10 cellular contexts compared by ENCODE assay signal in genomic region chr11:440065-441042, GRCh38. TPM values are rescaled to one million over a fixed set of nuclear protein-coding genes. Genes with fewer than 3 reads are reported as not detected.
DNase-seq lines count a peak whose midpoint lies in the region; ATAC-seq and TF ChIP-seq lines count a peak whose summit lies in the region.
"Had no signal": no experiment of that assay in that cellular context is flagged by ENCODE, and none has a peak within 500 bp of the region (broad histone marks: within the 10 kb centered on the region; RNA-seq: fewer than 3 reads in every experiment).

No MANE protein-coding gene starts in this region.

- peak; percentile 23; the same call in 1 of the 2 replicates for TF ChIP-seq CTCF in AG04450 (IDR thresholded peaks at IDR 0.05; ENCODE audit: low read depth, low read length)
- peak; percentile 40 for TF ChIP-seq CTCF in GM12864 (IDR thresholded peaks at IDR 0.05; ENCODE audit: low read depth, low read length, missing control alignments)
- TF ChIP-seq CTCF in WERI-Rb-1 (IDR thresholded peaks at IDR 0.05; ENCODE audit: low read depth, low read length), result peak; percentile 29; the same call in 1 of the 2 replicates
- no peak for TF ChIP-seq CTCF in nephron progenitor cell (IDR thresholded peaks at IDR 0.05)

- peaks cover 10% of the 10 kb centered on the region for H3K9me3 Mint-ChIP-seq in nephron progenitor cell

- peaks cover 22% of the 10 kb centered on the region for H3K4me1 Mint-ChIP-seq in nephron progenitor cell

- POLR2A ChIA-PET in AG04450 (lab: Yijun Ruan, JAX), result interaction anchor here (1.3 kb wide), 1 partner anchor 8 kb away, joined by 4 read pairs; no protein-coding TSS in a partner anchor

- H3K36me3 ChIP-seq in WERI-Rb-1, result no peaks in the 10 kb centered on the region

- H3K36me3 Mint-ChIP-seq in nephron progenitor cell (ENCODE audit: low read depth), result no peaks in the 10 kb centered on the region

- H3K27ac ChIP-seq in AG04450 (ENCODE audit: low read depth, low read length), result no peak overlapping the region
- no peak overlapping the region for H3K27ac ChIP-seq in WERI-Rb-1

- no peak overlapping the region for H3K4me3 ChIP-seq in AG04450 (ENCODE audit: low read depth, low read length)
- peak overlapping the region; percentile 68 for H3K4me3 ChIP-seq in GM12864 (ENCODE audit: low read depth, low read length)
- no peak overlapping the region for H3K4me3 ChIP-seq in WERI-Rb-1 (ENCODE audit: low read depth, low read length)

- intact Hi-C loops in left ventricle myocardium superior (cut with micrococcal nuclease), result no loop called here

- no peak for DNase-seq in AG04450 (ENCODE audit: low read depth, low spot score)
- DNase-seq in GM12864 (ENCODE audit: low read depth), result no peak
- no peak for DNase-seq in WERI-Rb-1
- peak; percentile 45 for DNase-seq in left ventricle myocardium superior
- DNase-seq in nephron progenitor cell, result no peak
- DNase-seq in SK-N-DZ (ENCODE audit: low spot score), result no peak
- no peak for DNase-seq in COLO829 (ENCODE audit: low spot score)
- DNase-seq: activated CD4-positive, CD25-positive, alpha-beta regulatory T cell treated with anti-CD3 and anti-CD28 coated beads, Interleukin-2, amount 50 U/mL, for 72 hours; NCI-H2029 had no signal

- CTCF ChIA-PET in AG04450 (lab: Charles Lee), result interaction anchor here (1.1 to 2.4 kb wide), 2 partner anchors 8 to 68 kb away, joined by 3 to 10 read pairs; no protein-coding TSS in a partner anchor

- H3K27me3 ChIP-seq in AG04450 (ENCODE audit: control insufficient read depth, insufficient read depth, low read length) (peaks cover 23% of the 10 kb centered on the region), WERI-Rb-1 (ENCODE audit: insufficient read depth, low read depth, severe bottlenecking) (no peaks in the 10 kb centered on the region)

- H3K4me3 Mint-ChIP-seq in nephron progenitor cell, result no peak overlapping the region

- H3K9me3 ChIP-seq in AG04450 (ENCODE audit: control insufficient read depth, insufficient read depth, low read length) (peaks cover 8% of the 10 kb centered on the region), WERI-Rb-1 (ENCODE audit: severe bottlenecking) (no peaks in the 10 kb centered on the region)

- H3K27me3 Mint-ChIP-seq in nephron progenitor cell (ENCODE audit: low read depth, poor library complexity), result peaks cover 3% of the 10 kb centered on the region

- peak; percentile 35 for ATAC-seq in left ventricle myocardium superior
- ATAC-seq in GM21825 (IDR thresholded peaks at IDR 0.05; ENCODE audit: unreplicated experiment), result no peak

- no peak overlapping the region for H3K27ac Mint-ChIP-seq in nephron progenitor cell

RNA-seq across cellular contexts. Expression of gene ANO9, which starts 1.5 kb away (rescaled TPM):
- 0.10 TPM in 1 of 2 replicates, not detected in the other for polyA plus RNA-seq in AG04450 (2011; rRNA removed)
- not detected in 2 replicates for polyA minus RNA-seq in AG04450 (2011; rRNA and poly(A)+ RNA removed)
- total RNA-seq in left ventricle myocardium superior, result 1.3 TPM
- polyA plus RNA-seq in SK-N-DZ (2014; cell fraction: cytosol; rRNA removed), result 0.06 TPM in 1 of 2 replicates, not detected in the other
- polyA plus RNA-seq in SK-N-DZ (2014; cell fraction: nucleus; rRNA removed), result 3.1 and 5.7 TPM in 2 replicates

RNA-seq across cellular contexts. Expression of gene PTDSS2, which starts 9.7 kb away (rescaled TPM):
- 15.8 and 19.7 TPM in 2 replicates for polyA plus RNA-seq in AG04450 (2011; rRNA removed)
- 23.7 and 37.1 TPM in 2 replicates for polyA minus RNA-seq in AG04450 (2011; rRNA and poly(A)+ RNA removed)
- 31.8 TPM for total RNA-seq in left ventricle myocardium superior
- 30.7 and 43.2 TPM in 2 replicates for polyA plus RNA-seq in SK-N-DZ (2014; cell fraction: cytosol; rRNA removed)
- 199 and 249 TPM in 2 replicates for polyA plus RNA-seq in SK-N-DZ (2014; cell fraction: nucleus; rRNA removed)

RNA-seq across cellular contexts. Expression of gene SIGIRR, which starts 25.6 kb away (rescaled TPM):
- 17.8 and 20.9 TPM in 2 replicates for polyA plus RNA-seq in AG04450 (2011; rRNA removed)
- polyA minus RNA-seq in AG04450 (2011; rRNA and poly(A)+ RNA removed), result 5.7 and 6.3 TPM in 2 replicates
- 47.5 TPM for total RNA-seq in left ventricle myocardium superior
- polyA plus RNA-seq in SK-N-DZ (2014; cell fraction: cytosol; rRNA removed), result 27.0 and 30.5 TPM in 2 replicates
- polyA plus RNA-seq in SK-N-DZ (2014; cell fraction: nucleus; rRNA removed), result 46.1 and 50.0 TPM in 2 replicates

RNA-seq across cellular contexts. Expression of gene PKP3, which starts 46.3 kb away (rescaled TPM):
- 0.55 and 1.1 TPM in 2 replicates for polyA plus RNA-seq in AG04450 (2011; rRNA removed)
- 0.61 and 2.6 TPM in 2 replicates for polyA minus RNA-seq in AG04450 (2011; rRNA and poly(A)+ RNA removed)
- total RNA-seq in left ventricle myocardium superior, result 0.84 TPM
- polyA plus RNA-seq in SK-N-DZ (2014; cell fraction: cytosol; rRNA removed), result 1.7 and 3.2 TPM in 2 replicates
- 9.4 and 10.9 TPM in 2 replicates for polyA plus RNA-seq in SK-N-DZ (2014; cell fraction: nucleus; rRNA removed)
